9 cellular contexts compared by ENCODE assay signal in the genomic region with DNA sequence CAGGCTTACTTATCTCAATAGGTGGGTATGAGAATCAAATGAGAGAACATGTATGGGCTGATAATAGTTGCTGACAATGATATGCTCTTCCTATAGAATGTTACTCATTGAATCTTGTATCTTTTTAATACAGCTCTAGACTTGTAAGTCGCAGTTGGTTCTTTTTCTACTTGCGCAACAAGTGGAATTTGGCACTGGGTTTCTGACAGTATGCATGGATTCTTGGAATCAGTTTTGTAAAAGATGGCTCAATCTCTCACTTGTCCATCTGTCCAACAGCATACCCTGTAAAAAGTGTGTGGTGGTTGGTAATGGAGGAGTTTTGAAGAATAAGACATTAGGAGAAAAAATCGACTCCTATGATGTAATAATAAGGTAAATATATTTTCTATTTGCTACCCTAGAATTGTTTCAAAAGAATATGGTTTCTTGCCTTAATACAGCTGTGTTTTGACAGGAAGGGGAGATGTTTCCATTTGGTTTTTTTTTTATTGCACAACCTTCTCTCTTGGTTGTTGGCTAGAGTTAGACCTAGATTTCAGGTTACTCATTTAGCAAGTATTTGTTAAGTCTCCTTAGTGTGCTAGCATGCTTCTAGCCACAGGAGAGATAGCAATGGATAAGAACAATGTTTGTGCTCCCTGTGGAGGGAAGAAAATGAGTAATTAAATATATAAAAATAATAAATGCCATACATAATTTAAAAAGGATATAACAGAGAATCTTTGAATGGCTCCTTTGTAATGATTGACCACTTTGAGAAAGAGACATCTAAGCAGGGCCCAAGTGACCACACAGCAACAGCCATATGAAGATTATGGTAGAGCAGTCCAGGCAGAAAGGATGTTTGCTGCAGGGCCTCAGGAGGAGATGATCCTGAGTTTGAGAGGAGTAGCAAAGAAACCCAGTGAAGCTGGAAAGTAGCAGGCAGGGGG. TPM values are rescaled to one million over a fixed set of nuclear protein-coding genes. Genes with fewer than 3 reads are reported as not detected.
A peak's percentile ranks its signal among the peaks of the same experiment; 100 is the strongest.
DNase-seq lines count a peak whose midpoint lies in the region; ATAC-seq and TF ChIP-seq lines count a peak whose summit lies in the region.
"Had no signal": no experiment of that assay in that cellular context is flagged by ENCODE, and none has a peak within 500 bp of the region (broad histone marks: within the 10 kb centered on the region; RNA-seq: fewer than 3 reads in every experiment).

No MANE protein-coding gene starts in this region.

- DNase-seq in SK-N-SH (no peak), foreskin fibroblast (peak; percentile 63 to 82), skeletal muscle cell (ENCODE audit: low read depth) (peak; percentile 79), NCI-H345 treated with DMSO at 0.1 percent for 48 hours (lab: John Stamatoyannopoulos, UW; ENCODE audit: unreplicated experiment) (no peak), T-helper 1 cell (no peak), NCI-H1694 (lab: John Stamatoyannopoulos, UW) (no peak)
- no peak for DNase-seq in activated CD4-positive, alpha-beta memory T cell treated with anti-CD3 and anti-CD28 coated beads, Interleukin-2, amount 10 ng/mL, durations not matched to agents 7 days and 5 days

- 84% methylated on average over 3 of the region's 3 CpGs for WGBS in SK-N-SH (ENCODE audit: low lambda C conversion rate)

- H3K9ac ChIP-seq in SK-N-SH = peak overlapping the region; percentile 20; the same call in 1 of the 2 replicates

- TF ChIP-seq CTCF in SK-N-SH (IDR thresholded peaks at IDR 0.05) (no peak), foreskin fibroblast (IDR thresholded peaks at IDR 0.05; ENCODE audit: low read depth, low read length) (no peak)

- peaks cover 54% of the 10 kb centered on the region for H3F3A ChIP-seq in SK-N-SH (replicated peaks; ENCODE audit: insufficient read depth)

- no peaks in the 10 kb centered on the region for H3K9me3 Mint-ChIP-seq in activated CD4-positive, alpha-beta memory T cell treated with anti-CD3 and anti-CD28 coated beads, Interleukin-2, amount 10 ng/mL, durations not matched to agents 7 days and 5 days
- H3K9me3 Mint-ChIP-seq: T-helper 1 cell treated with Interleukin-12 subunit alpha and Interleukin-12 subunit beta and Interleukin-4 antibody, amounts not matched to agents 30 μg/mL and 1 μg/mL, for 36 hours had no signal

- no peaks in the 10 kb centered on the region for H3K36me3 Mint-ChIP-seq in activated CD4-positive, alpha-beta memory T cell treated with anti-CD3 and anti-CD28 coated beads, Interleukin-2, amount 10 ng/mL, durations not matched to agents 7 days and 5 days (ENCODE audit: low read depth)

- H3K4me3 Mint-ChIP-seq in activated CD4-positive, alpha-beta memory T cell treated with anti-CD3 and anti-CD28 coated beads, Interleukin-2, amount 10 ng/mL, durations not matched to agents 7 days and 5 days = no peak overlapping the region
- H3K4me3 Mint-ChIP-seq: T-helper 1 cell treated with Interleukin-12 subunit alpha and Interleukin-12 subunit beta and Interleukin-4 antibody, amounts not matched to agents 30 μg/mL and 1 μg/mL, for 36 hours had no signal

- CTCF ChIA-PET in SK-N-SH (lab: Yijun Ruan, JAX) = interaction anchor here (1.1 kb wide), 1 partner anchor 11 kb away, joined by 3 read pairs; no protein-coding TSS in a partner anchor
- CTCF ChIA-PET in activated CD4-positive, alpha-beta memory T cell treated with anti-CD3 and anti-CD28 coated beads, Interleukin-2, amount 10 ng/mL, durations not matched to agents 7 days and 5 days (lab: Charles Lee) = no interaction called here

- peak in 1 of 2 experiments; percentile 52; a peak in 1 of 4 replicates for TF ChIP-seq EP300 in SK-N-SH (IDR thresholded peaks at IDR 0.05; ENCODE audit: borderline replicate concordance in 1 of 2, low read depth in 1 of 2, low read length in 1 of 2)

- peaks cover 0 to 58% of the 10 kb centered on the region in 2 experiments for H3K36me3 ChIP-seq in SK-N-SH (replicated peaks in 1 of 2; ENCODE audit: control insufficient read depth in 1 of 2, insufficient read depth in 2 of 2, low read length in 1 of 2)

- H3K27ac ChIP-seq in SK-N-SH (ENCODE audit: low read depth in 2 of 2, low read length in 1 of 2) = peak overlapping the region; percentile 34 to 73; a peak in 2 of 4 replicates

- H3K4me1 ChIP-seq in SK-N-SH (ENCODE audit: control insufficient read depth in 1 of 2, insufficient read depth in 2 of 2, low read depth in 1 of 2, low read length in 1 of 2) = peaks cover 15 to 26% of the 10 kb centered on the region in 2 experiments

- ATAC-seq in GM19351 (IDR thresholded peaks at IDR 0.05; ENCODE audit: unreplicated experiment) = peak; percentile 43

- H3K4me1 Mint-ChIP-seq in activated CD4-positive, alpha-beta memory T cell treated with anti-CD3 and anti-CD28 coated beads, Interleukin-2, amount 10 ng/mL, durations not matched to agents 7 days and 5 days = no peaks in the 10 kb centered on the region

- no peaks in the 10 kb centered on the region for H3K9me3 ChIP-seq in SK-N-SH

- H3K27ac Mint-ChIP-seq in activated CD4-positive, alpha-beta memory T cell treated with anti-CD3 and anti-CD28 coated beads, Interleukin-2, amount 10 ng/mL, durations not matched to agents 7 days and 5 days = no peak overlapping the region
- H3K27ac Mint-ChIP-seq: T-helper 1 cell treated with Interleukin-12 subunit alpha and Interleukin-12 subunit beta and Interleukin-4 antibody, amounts not matched to agents 30 μg/mL and 1 μg/mL, for 36 hours had no signal

- H3K27me3 Mint-ChIP-seq in activated CD4-positive, alpha-beta memory T cell treated with anti-CD3 and anti-CD28 coated beads, Interleukin-2, amount 10 ng/mL, durations not matched to agents 7 days and 5 days = peaks cover 35% of the 10 kb centered on the region

- TF ChIP-seq RAD21 in SK-N-SH (IDR thresholded peaks at IDR 0.05; ENCODE audit: low read length) = no peak

- no peaks in the 10 kb centered on the region for H3K79me2 ChIP-seq in SK-N-SH (ENCODE audit: insufficient read depth)

- no peaks in the 10 kb centered on the region for H4K20me1 ChIP-seq in SK-N-SH (ENCODE audit: insufficient read depth)

- H2AFZ ChIP-seq in SK-N-SH (ENCODE audit: low read depth) = no peak overlapping the region

- no peaks in the 10 kb centered on the region for H3K9me2 ChIP-seq in SK-N-SH

- H3K4me2 ChIP-seq in SK-N-SH = peak overlapping the region; percentile 26; the same call in 1 of the 2 replicates

- POLR2A ChIA-PET in SK-N-SH (lab: Yijun Ruan, JAX) = no interaction called here
- POLR2A ChIA-PET in activated CD4-positive, alpha-beta memory T cell treated with anti-CD3 and anti-CD28 coated beads, Interleukin-2, amount 10 ng/mL, durations not matched to agents 7 days and 5 days (lab: Charles Lee) = no interaction called here

- no peak overlapping the region for H3K4me3 ChIP-seq in SK-N-SH (ENCODE audit: low read depth in 2 of 2, low read length in 1 of 2)
- no peak overlapping the region for H3K4me3 ChIP-seq in foreskin fibroblast (ENCODE audit: low read depth in 1 of 2, low read length in 2 of 2)
- no peak overlapping the region for H3K4me3 ChIP-seq in skeletal muscle cell (ENCODE audit: low read depth, low read length)

- H3K27me3 ChIP-seq in SK-N-SH (ENCODE audit: insufficient read depth) = no peaks in the 10 kb centered on the region

TF ChIP-seq in SK-N-SH, 30 proteins besides CTCF, POLR2A, EP300 and RAD21 (continues in another document):
- TF ChIP-seq NRF1 (IDR thresholded peaks at IDR 0.05; ENCODE audit: low read depth, low read length) (no peak), RFX5 (IDR thresholded peaks at IDR 0.05; ENCODE audit: low read length) (no peak), NFIC (IDR thresholded peaks at IDR 0.05; ENCODE audit: borderline replicate concordance) (peak; percentile 44; the same call in 1 of the 2 replicates), RXRA (IDR thresholded peaks at IDR 0.05; ENCODE audit: borderline replicate concordance, low read depth) (no peak), MEF2A (IDR thresholded peaks at IDR 0.05; ENCODE audit: borderline replicate concordance, low read depth) (no peak), RCOR1 (IDR thresholded peaks at IDR 0.05; ENCODE audit: low read length) (no peak), TAF1 (IDR thresholded peaks at IDR 0.05; ENCODE audit: borderline replicate concordance, low read depth, low read length) (no peak), YY1 (IDR thresholded peaks at IDR 0.05; ENCODE audit: low read depth) (no peak), TCF12 (IDR thresholded peaks at IDR 0.05) (peak; percentile 69), MXI1 (IDR thresholded peaks at IDR 0.05; ENCODE audit: low read depth, low read length) (no peak), SMC3 (IDR thresholded peaks at IDR 0.05; ENCODE audit: low read depth, low read length) (no peak), GABPA (IDR thresholded peaks at IDR 0.05; ENCODE audit: low read depth) (no peak)
- TF ChIP-seq, protein P1, sequence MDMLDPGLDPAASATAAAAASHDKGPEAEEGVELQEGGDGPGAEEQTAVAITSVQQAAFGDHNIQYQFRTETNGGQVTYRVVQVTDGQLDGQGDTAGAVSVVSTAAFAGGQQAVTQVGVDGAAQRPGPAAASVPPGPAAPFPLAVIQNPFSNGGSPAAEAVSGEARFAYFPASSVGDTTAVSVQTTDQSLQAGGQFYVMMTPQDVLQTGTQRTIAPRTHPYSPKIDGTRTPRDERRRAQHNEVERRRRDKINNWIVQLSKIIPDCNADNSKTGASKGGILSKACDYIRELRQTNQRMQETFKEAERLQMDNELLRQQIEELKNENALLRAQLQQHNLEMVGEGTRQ (IDR thresholded peaks at IDR 0.05; ENCODE audit: borderline replicate concordance, low read depth, low read length) = no peak
- TF ChIP-seq, protein P2, sequence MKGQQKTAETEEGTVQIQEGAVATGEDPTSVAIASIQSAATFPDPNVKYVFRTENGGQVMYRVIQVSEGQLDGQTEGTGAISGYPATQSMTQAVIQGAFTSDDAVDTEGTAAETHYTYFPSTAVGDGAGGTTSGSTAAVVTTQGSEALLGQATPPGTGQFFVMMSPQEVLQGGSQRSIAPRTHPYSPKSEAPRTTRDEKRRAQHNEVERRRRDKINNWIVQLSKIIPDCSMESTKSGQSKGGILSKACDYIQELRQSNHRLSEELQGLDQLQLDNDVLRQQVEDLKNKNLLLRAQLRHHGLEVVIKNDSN (IDR thresholded peaks at IDR 0.05; ENCODE audit: borderline replicate concordance, low read depth) = no peak
- TF ChIP-seq, protein P3, sequence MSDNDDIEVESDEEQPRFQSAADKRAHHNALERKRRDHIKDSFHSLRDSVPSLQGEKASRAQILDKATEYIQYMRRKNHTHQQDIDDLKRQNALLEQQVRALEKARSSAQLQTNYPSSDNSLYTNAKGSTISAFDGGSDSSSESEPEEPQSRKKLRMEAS (IDR thresholded peaks at IDR 0.05; ENCODE audit: low read depth) = no peak

RNA-seq across cellular contexts. Expression of a gene that starts 21.8 kb away (rescaled TPM):
- 16.3 and 17.9 TPM in 2 replicates for polyA plus RNA-seq in SK-N-SH (2012; rRNA removed)
- 19.4 and 22.4 TPM in 2 replicates for polyA plus RNA-seq in SK-N-SH (2012; cell fraction: cytosol; rRNA removed)
- 15.9 and 33.7 TPM in 2 replicates for polyA plus RNA-seq in SK-N-SH (2012; cell fraction: nucleus; rRNA removed)
- not detected for total RNA-seq in activated CD4-positive, alpha-beta memory T cell treated with anti-CD3 and anti-CD28 coated beads, Interleukin-2, amount 10 ng/mL, durations not matched to agents 7 days and 5 days

Comparison
In these comparisons a context has a peak if more than half of its experiments do, and no peak if none do; other contexts are left out.
1. DNase-seq: peak in foreskin fibroblast (2 of 2) and skeletal muscle cell (single experiment); none in SK-N-SH (single experiment), activated CD4-positive, alpha-beta memory T cell treated with anti-CD3 and anti-CD28 coated beads, Interleukin-2, amount 10 ng/mL, durations not matched to agents 7 days and 5 days (single experiment), NCI-H345 treated with DMSO at 0.1 percent for 48 hours (single experiment), T-helper 1 cell (0 of 5) and NCI-H1694 (single experiment).